Comparison of ENCODE assay signal across 8 cellular contexts in genomic region chr5:72523960-72524582, GRCh38. TPM values are rescaled to one million over a fixed set of nuclear protein-coding genes. Genes with fewer than 3 reads are reported as not detected.
DNase-seq lines count a peak whose midpoint lies in the region; ATAC-seq lines count a peak whose summit lies in the region.

No MANE protein-coding gene starts in this region.

- ATAC-seq in HG02981 (IDR thresholded peaks at IDR 0.05; ENCODE audit: unreplicated experiment) (peak; percentile 50), aorta (ENCODE audit: low FRiP score) (no peak)

- CTCF ChIA-PET in activated CD4-positive, alpha-beta memory T cell treated with anti-CD3 and anti-CD28 coated beads, Interleukin-2, amount 10 ng/mL, durations not matched to agents 7 days and 5 days (lab: Charles Lee): interaction anchor here (1.2 kb wide), 1 partner anchor 32 kb away, joined by 3 read pairs; no protein-coding TSS in a partner anchor

- no peak overlapping the region for H3K4me3 Mint-ChIP-seq in activated CD4-positive, alpha-beta memory T cell treated with anti-CD3 and anti-CD28 coated beads, Interleukin-2, amount 10 ng/mL, durations not matched to agents 7 days and 5 days

- peaks cover 11% of the 10 kb centered on the region for H3K27me3 Mint-ChIP-seq in activated CD4-positive, alpha-beta memory T cell treated with anti-CD3 and anti-CD28 coated beads, Interleukin-2, amount 10 ng/mL, durations not matched to agents 7 days and 5 days

- H3K9me3 Mint-ChIP-seq in activated CD4-positive, alpha-beta memory T cell treated with anti-CD3 and anti-CD28 coated beads, Interleukin-2, amount 10 ng/mL, durations not matched to agents 7 days and 5 days: no peaks in the 10 kb centered on the region

- H3K27ac Mint-ChIP-seq in activated CD4-positive, alpha-beta memory T cell treated with anti-CD3 and anti-CD28 coated beads, Interleukin-2, amount 10 ng/mL, durations not matched to agents 7 days and 5 days: no peak overlapping the region

- H3K27me3 ChIP-seq in aorta (ENCODE audit: control insufficient read depth in 1 of 2, insufficient read depth in 2 of 2, low read length in 1 of 2): no peaks in the 10 kb centered on the region

- intact Hi-C loops in aorta (cut with DNase I): loop anchor here (2.0 kb wide), 1 partner anchor 157 kb away; no protein-coding TSS in a partner anchor

- no peak overlapping the region for H3K27ac ChIP-seq in aorta (ENCODE audit: low read depth in 1 of 2, low read length in 2 of 2)

- 57 to 62% methylated on average over 3 of the region's 3 CpGs for WGBS in aorta, 2 donors

- no peaks in the 10 kb centered on the region for H3K9me3 ChIP-seq in aorta (ENCODE audit: control insufficient read depth, low read length)

- peaks cover 0 to under 1% of the 10 kb centered on the region in 2 donors for H3K4me1 ChIP-seq in aorta (ENCODE audit: control insufficient read depth in 1 of 2, insufficient read depth in 2 of 2, low read length in 2 of 2)

- no peaks in the 10 kb centered on the region for H3K36me3 ChIP-seq in aorta (ENCODE audit: control insufficient read depth in 1 of 2, insufficient read depth in 2 of 2, low read length in 1 of 2)

- no peaks in the 10 kb centered on the region for H3K4me1 Mint-ChIP-seq in activated CD4-positive, alpha-beta memory T cell treated with anti-CD3 and anti-CD28 coated beads, Interleukin-2, amount 10 ng/mL, durations not matched to agents 7 days and 5 days

- no peaks in the 10 kb centered on the region for H3K36me3 Mint-ChIP-seq in activated CD4-positive, alpha-beta memory T cell treated with anti-CD3 and anti-CD28 coated beads, Interleukin-2, amount 10 ng/mL, durations not matched to agents 7 days and 5 days (ENCODE audit: low read depth)

- no peak overlapping the region for H3K4me3 ChIP-seq in aorta (ENCODE audit: low read length in 2 of 2)

- DNase-seq in GF-D8 (lab: John Stamatoyannopoulos, UW): peak; percentile 12
- peak; percentile 62 for DNase-seq in RKO (ENCODE audit: low spot score)
- peak; percentile 84 for DNase-seq in fibroblast of gingiva (ENCODE audit: low read depth)
- peak; percentile 72 for DNase-seq in pons (ENCODE audit: low spot score)
- DNase-seq in aorta: no peak
- DNase-seq in T-helper 9 cell: no peak
- DNase-seq in activated CD4-positive, alpha-beta memory T cell treated with anti-CD3 and anti-CD28 coated beads, Interleukin-2, amount 10 ng/mL, durations not matched to agents 7 days and 5 days: no peak

- POLR2A ChIA-PET in activated CD4-positive, alpha-beta memory T cell treated with anti-CD3 and anti-CD28 coated beads, Interleukin-2, amount 10 ng/mL, durations not matched to agents 7 days and 5 days (lab: Charles Lee): no interaction called here

RNA-seq across cellular contexts. Expression of gene ZNF366, which starts 16.9 kb away (rescaled TPM):
- 10 to 100 TPM in 1 of 2 donors, 1 to 10 TPM in 1; 5.8 to 10.3 TPM for total RNA-seq in aorta
- not detected for polyA plus RNA-seq in aorta
- total RNA-seq in activated CD4-positive, alpha-beta memory T cell treated with anti-CD3 and anti-CD28 coated beads, Interleukin-2, amount 10 ng/mL, durations not matched to agents 7 days and 5 days: not detected

Comparison
In these comparisons a context has a peak if more than half of its experiments do, and no peak if none do; other contexts are left out.
1. DNase-seq: peak in GF-D8 (single experiment), RKO (single experiment), fibroblast of gingiva (single experiment) and pons (single experiment); none in aorta (0 of 2), T-helper 9 cell (single experiment) and activated CD4-positive, alpha-beta memory T cell treated with anti-CD3 and anti-CD28 coated beads, Interleukin-2, amount 10 ng/mL, durations not matched to agents 7 days and 5 days (single experiment).
2. RNA of gene ZNF366, which starts 16.9 kb away (total RNA-seq): 5.8 to 10.3 TPM in aorta; not detected in activated CD4-positive, alpha-beta memory T cell treated with anti-CD3 and anti-CD28 coated beads, Interleukin-2, amount 10 ng/mL, durations not matched to agents 7 days and 5 days; every median in the first group is over 4 times any median in the second.